In the genomic region with DNA sequence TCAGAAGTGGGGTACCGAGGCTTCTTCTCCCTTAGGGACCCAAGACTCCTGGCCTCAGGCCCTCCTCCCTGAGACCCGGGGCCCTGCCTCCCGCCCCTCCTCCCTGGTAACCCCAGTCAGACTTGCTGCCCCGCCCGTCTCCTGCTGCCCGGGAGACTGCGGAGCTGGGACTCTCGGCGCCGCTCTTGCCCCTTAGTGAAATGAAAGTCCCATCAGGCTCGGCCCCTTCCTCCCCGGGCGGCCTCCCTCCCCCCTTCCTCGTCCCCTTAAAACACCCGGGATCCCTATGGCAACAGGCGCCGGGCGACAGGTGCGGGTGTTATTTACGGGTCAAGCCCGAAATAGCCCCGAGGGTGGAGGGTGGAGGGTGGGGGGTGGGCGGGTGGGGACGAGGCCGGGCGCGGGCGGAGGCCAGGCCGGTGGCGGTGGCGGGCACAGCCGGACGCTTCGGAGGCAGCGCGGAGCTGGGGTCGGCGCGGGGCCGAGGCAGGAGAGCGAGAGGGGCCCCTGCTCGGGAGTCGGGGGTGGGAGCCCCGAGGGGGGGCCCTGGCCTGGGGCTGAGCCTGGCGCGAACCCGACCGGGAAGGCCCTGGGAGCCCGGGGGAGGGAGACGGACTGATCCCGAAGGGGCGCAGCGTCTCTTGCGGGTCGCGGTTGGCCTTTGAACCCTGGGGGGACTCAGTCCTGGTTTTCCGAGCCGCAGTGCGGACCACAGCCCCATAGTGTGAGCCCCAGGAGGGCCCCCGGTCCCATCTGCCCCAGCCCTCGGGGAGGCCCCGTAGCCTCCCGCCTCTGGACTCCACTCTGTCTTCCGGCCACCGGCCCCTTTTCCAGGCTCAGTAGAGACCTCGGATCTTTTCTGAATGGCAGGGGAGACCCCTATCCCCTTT, we compare ENCODE assay signal across 1 cellular context.
TF ChIP-seq lines count a peak whose summit lies in the region.

A gene with protein sequence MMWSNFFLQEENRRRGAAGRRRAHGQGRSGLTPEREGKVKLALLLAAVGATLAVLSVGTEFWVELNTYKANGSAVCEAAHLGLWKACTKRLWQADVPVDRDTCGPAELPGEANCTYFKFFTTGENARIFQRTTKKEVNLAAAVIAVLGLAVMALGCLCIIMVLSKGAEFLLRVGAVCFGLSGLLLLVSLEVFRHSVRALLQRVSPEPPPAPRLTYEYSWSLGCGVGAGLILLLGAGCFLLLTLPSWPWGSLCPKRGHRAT (plus strand): TSS at position 414 of the 890 bp plus-strand sequence. CDS start 1,241 bp downstream, outside the sequence.

TF ChIP-seq in HCT116, 20 proteins besides CTCF, POLR2A, EP300 and RAD21 (continued from another document):
- TF ChIP-seq, protein P1, sequence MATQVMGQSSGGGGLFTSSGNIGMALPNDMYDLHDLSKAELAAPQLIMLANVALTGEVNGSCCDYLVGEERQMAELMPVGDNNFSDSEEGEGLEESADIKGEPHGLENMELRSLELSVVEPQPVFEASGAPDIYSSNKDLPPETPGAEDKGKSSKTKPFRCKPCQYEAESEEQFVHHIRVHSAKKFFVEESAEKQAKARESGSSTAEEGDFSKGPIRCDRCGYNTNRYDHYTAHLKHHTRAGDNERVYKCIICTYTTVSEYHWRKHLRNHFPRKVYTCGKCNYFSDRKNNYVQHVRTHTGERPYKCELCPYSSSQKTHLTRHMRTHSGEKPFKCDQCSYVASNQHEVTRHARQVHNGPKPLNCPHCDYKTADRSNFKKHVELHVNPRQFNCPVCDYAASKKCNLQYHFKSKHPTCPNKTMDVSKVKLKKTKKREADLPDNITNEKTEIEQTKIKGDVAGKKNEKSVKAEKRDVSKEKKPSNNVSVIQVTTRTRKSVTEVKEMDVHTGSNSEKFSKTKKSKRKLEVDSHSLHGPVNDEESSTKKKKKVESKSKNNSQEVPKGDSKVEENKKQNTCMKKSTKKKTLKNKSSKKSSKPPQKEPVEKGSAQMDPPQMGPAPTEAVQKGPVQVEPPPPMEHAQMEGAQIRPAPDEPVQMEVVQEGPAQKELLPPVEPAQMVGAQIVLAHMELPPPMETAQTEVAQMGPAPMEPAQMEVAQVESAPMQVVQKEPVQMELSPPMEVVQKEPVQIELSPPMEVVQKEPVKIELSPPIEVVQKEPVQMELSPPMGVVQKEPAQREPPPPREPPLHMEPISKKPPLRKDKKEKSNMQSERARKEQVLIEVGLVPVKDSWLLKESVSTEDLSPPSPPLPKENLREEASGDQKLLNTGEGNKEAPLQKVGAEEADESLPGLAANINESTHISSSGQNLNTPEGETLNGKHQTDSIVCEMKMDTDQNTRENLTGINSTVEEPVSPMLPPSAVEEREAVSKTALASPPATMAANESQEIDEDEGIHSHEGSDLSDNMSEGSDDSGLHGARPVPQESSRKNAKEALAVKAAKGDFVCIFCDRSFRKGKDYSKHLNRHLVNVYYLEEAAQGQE (IDR thresholded peaks at IDR 0.05; ENCODE audit: low read depth): no peak
- no peak for TF ChIP-seq ZFX (IDR thresholded peaks at IDR 0.05)
- no peak for TF ChIP-seq SRF (IDR thresholded peaks at IDR 0.05; ENCODE audit: low read depth)
- no peak for TF ChIP-seq SIN3A (IDR thresholded peaks at IDR 0.05; ENCODE audit: low read depth)
- no peak for TF ChIP-seq POLR2AphosphoS5 (IDR thresholded peaks at IDR 0.05; ENCODE audit: low read depth, low read length)
- TF ChIP-seq, protein P2, sequence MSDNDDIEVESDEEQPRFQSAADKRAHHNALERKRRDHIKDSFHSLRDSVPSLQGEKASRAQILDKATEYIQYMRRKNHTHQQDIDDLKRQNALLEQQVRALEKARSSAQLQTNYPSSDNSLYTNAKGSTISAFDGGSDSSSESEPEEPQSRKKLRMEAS (IDR thresholded peaks at IDR 0.05): no peak
- TF ChIP-seq, protein P3, sequence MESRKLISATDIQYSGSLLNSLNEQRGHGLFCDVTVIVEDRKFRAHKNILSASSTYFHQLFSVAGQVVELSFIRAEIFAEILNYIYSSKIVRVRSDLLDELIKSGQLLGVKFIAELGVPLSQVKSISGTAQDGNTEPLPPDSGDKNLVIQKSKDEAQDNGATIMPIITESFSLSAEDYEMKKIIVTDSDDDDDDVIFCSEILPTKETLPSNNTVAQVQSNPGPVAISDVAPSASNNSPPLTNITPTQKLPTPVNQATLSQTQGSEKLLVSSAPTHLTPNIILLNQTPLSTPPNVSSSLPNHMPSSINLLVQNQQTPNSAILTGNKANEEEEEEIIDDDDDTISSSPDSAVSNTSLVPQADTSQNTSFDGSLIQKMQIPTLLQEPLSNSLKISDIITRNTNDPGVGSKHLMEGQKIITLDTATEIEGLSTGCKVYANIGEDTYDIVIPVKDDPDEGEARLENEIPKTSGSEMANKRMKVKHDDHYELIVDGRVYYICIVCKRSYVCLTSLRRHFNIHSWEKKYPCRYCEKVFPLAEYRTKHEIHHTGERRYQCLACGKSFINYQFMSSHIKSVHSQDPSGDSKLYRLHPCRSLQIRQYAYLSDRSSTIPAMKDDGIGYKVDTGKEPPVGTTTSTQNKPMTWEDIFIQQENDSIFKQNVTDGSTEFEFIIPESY (IDR thresholded peaks at IDR 0.05; ENCODE audit: extremely low read depth, insufficient replicate concordance, low read length): no peak
- TF ChIP-seq, protein P4, sequence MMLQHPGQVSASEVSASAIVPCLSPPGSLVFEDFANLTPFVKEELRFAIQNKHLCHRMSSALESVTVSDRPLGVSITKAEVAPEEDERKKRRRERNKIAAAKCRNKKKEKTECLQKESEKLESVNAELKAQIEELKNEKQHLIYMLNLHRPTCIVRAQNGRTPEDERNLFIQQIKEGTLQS (IDR thresholded peaks at IDR 0.05): no peak
TF ChIP-seq in HCT116: peak in this region for 0.
